In the genomic region with DNA sequence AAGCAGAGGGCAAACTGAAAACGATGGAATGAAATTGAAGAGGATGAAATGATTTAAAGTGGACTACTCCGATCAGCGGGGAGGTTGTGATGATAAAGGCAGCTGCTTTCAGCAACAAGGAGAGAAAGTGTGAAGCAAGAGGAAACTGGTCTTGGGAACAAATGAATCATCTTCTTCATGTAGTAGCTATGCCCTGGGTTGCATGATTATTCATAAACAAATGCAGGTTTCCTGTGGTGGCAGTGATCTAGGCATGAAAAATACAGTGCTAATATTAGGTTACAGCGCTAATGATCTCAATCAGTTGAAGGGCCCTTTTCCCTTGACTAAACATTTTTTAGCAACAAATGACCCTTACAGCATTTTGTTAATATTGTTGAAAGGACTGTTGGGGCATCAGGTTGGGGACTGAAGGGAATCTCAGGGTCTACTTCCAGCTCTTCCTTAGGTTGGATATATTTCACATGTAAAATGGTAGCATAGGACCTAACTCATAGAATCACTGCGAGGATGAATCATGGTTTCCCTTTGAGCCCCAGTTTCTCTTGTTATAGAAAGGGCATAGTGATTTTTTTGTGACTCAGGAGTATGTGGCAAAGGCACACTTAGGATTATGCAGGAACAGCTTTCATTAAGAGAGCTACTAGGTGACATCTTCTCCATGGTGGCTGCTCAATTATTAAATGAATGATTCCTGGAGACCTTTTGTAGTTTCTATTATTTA, we compare ENCODE assay signal across 8 cellular contexts. TPM values are rescaled to one million over a fixed set of nuclear protein-coding genes. Genes with fewer than 3 reads are reported as not detected.
A peak's percentile ranks its signal among the peaks of the same experiment; 100 is the strongest.
DNase-seq lines count a peak whose midpoint lies in the region; ATAC-seq and TF ChIP-seq lines count a peak whose summit lies in the region.

No MANE protein-coding gene starts in this region.

- no peak for TF ChIP-seq CTCF in gastroesophageal sphincter (IDR thresholded peaks at IDR 0.05)
- no peak for TF ChIP-seq CTCF in transverse colon (IDR thresholded peaks at IDR 0.05)

- H3K27me3 ChIP-seq in gastroesophageal sphincter (no peaks in the 10 kb centered on the region), transverse colon (no peaks in the 10 kb centered on the region)

- H3K4me3 Mint-ChIP-seq in activated naive CD4-positive, alpha-beta T cell treated with anti-CD3 and anti-CD28 coated beads for 36 hours = peak overlapping the region; percentile 35
- peak overlapping the region; percentile 54 for H3K4me3 Mint-ChIP-seq in activated CD4-positive, alpha-beta memory T cell treated with anti-CD3 and anti-CD28 coated beads for 36 hours

- peaks cover 3% of the 10 kb centered on the region for H3K9me3 Mint-ChIP-seq in activated naive CD4-positive, alpha-beta T cell treated with anti-CD3 and anti-CD28 coated beads for 36 hours
- H3K9me3 Mint-ChIP-seq in activated CD4-positive, alpha-beta memory T cell treated with anti-CD3 and anti-CD28 coated beads for 36 hours = peaks cover 4% of the 10 kb centered on the region

- TF ChIP-seq EP300 in gastroesophageal sphincter (IDR thresholded peaks at IDR 0.05) (no peak), transverse colon (IDR thresholded peaks at IDR 0.05; ENCODE audit: low read depth) (no peak)

- H3K27ac Mint-ChIP-seq in activated naive CD4-positive, alpha-beta T cell treated with anti-CD3 and anti-CD28 coated beads for 36 hours = peak overlapping the region; percentile 33
- peak overlapping the region; percentile 65 for H3K27ac Mint-ChIP-seq in activated CD4-positive, alpha-beta memory T cell treated with anti-CD3 and anti-CD28 coated beads for 36 hours

- H3K27ac ChIP-seq in gastroesophageal sphincter = peak overlapping the region in 3 of 4 donors; percentile 4 to 100 (median 98)
- no peak overlapping the region for H3K27ac ChIP-seq in transverse colon

- intact Hi-C loops in activated naive CD4-positive, alpha-beta T cell treated with anti-CD3 and anti-CD28 coated beads for 36 hours (cut with micrococcal nuclease) = loop anchor here (1.0 to 5.0 kb wide), 6 partner anchors 107 to 497 kb away; partner anchors contain the start of genes KTI12, NRDC and TUT4
- intact Hi-C loops in activated CD4-positive, alpha-beta memory T cell treated with anti-CD3 and anti-CD28 coated beads for 36 hours (cut with micrococcal nuclease) = loop anchor here (1.0 to 10.0 kb wide), 8 partner anchors 70 to 547 kb away; partner anchors contain the start of genes BTF3L4, CC2D1B, ORC1 and PRPF38A
- intact Hi-C loops in transverse colon (cut with DNase I; ENCODE audit: low total_unique reads) = no loop called here

- POLR2A ChIA-PET in activated CD4-positive, alpha-beta memory T cell treated with anti-CD3 and anti-CD28 coated beads for 36 hours (lab: Charles Lee) = interaction anchor here (0.6 to 1.1 kb wide), 5 partner anchors 28 to 493 kb away, joined by 3 to 5 read pairs (median 3); partner anchors contain the start of genes BTF3L4, SHISAL2A and TXNDC12

- peaks cover 36% of the 10 kb centered on the region for H3K4me1 Mint-ChIP-seq in activated naive CD4-positive, alpha-beta T cell treated with anti-CD3 and anti-CD28 coated beads for 36 hours (ENCODE audit: low read depth)
- H3K4me1 Mint-ChIP-seq in activated CD4-positive, alpha-beta memory T cell treated with anti-CD3 and anti-CD28 coated beads for 36 hours (ENCODE audit: low read depth) = peaks cover 37% of the 10 kb centered on the region

- WGBS in gastroesophageal sphincter (ENCODE audit: low coverage in 1 of 2), 2 donors = 69 to 77% methylated on average over 4 to 5 of the region's 5 CpGs
- 61 to 75% methylated on average over 5 of the region's 5 CpGs for WGBS in transverse colon (ENCODE audit: low coverage in 1 of 2), 2 donors

- peak; percentile 46 for ATAC-seq in HG03342 (IDR thresholded peaks at IDR 0.05; ENCODE audit: unreplicated experiment)
- ATAC-seq in gastroesophageal sphincter = no peak
- ATAC-seq in HG02588 (IDR thresholded peaks at IDR 0.05; ENCODE audit: unreplicated experiment) = no peak

- H3K9me3 ChIP-seq in gastroesophageal sphincter = no peaks in the 10 kb centered on the region
- H3K9me3 ChIP-seq in transverse colon = no peaks in the 10 kb centered on the region

- DNase-seq in activated naive CD4-positive, alpha-beta T cell treated with anti-CD3 and anti-CD28 coated beads for 36 hours = peak; percentile 58
- no peak for DNase-seq in activated naive CD4-positive, alpha-beta T cell (lab: John Stamatoyannopoulos, UW)
- DNase-seq in activated CD4-positive, alpha-beta memory T cell treated with anti-CD3 and anti-CD28 coated beads for 36 hours = peak; percentile 48
- DNase-seq in medulla oblongata (ENCODE audit: extremely low spot score) = no peak
- DNase-seq in transverse colon = no peak

- no peak for TF ChIP-seq POLR2A in gastroesophageal sphincter (IDR thresholded peaks at IDR 0.05)
- TF ChIP-seq POLR2A in transverse colon (IDR thresholded peaks at IDR 0.05) = no peak

- H3K36me3 Mint-ChIP-seq in activated naive CD4-positive, alpha-beta T cell treated with anti-CD3 and anti-CD28 coated beads for 36 hours (ENCODE audit: low read depth) = peaks cover 2% of the 10 kb centered on the region
- H3K36me3 Mint-ChIP-seq in activated CD4-positive, alpha-beta memory T cell treated with anti-CD3 and anti-CD28 coated beads for 36 hours = no peaks in the 10 kb centered on the region

- H3K4me3 ChIP-seq in gastroesophageal sphincter (no peak overlapping the region), transverse colon (no peak overlapping the region)

- CTCF ChIA-PET in activated naive CD4-positive, alpha-beta T cell treated with anti-CD3 and anti-CD28 coated beads for 36 hours (lab: Charles Lee) = interaction anchor here (0.6 to 2.2 kb wide), 8 partner anchors 13 to 264 kb away, joined by 3 to 10 read pairs (median 3); partner anchors contain the start of genes ORC1, PRPF38A and TXNDC12
- CTCF ChIA-PET in activated CD4-positive, alpha-beta memory T cell treated with anti-CD3 and anti-CD28 coated beads for 36 hours (lab: Charles Lee) = interaction anchor here (0.8 to 1.9 kb wide), 4 partner anchors 10 to 260 kb away, joined by 3 to 8 read pairs (median 3); partner anchors contain the start of gene CC2D1B

- no peaks in the 10 kb centered on the region for H3K36me3 ChIP-seq in gastroesophageal sphincter
- H3K36me3 ChIP-seq in transverse colon = no peaks in the 10 kb centered on the region

- in situ Hi-C loops in transverse colon (cut with MboI; ENCODE audit: low pct_ligation_motif_present in 1 of 4, low pct_unique_long_range_greater_than_20kb in 1 of 4, low sequenced_read_pairs in 3 of 4) = loop anchor here (5.0 to 25.0 kb wide), 4 partner anchors 145 to 547 kb away; partner anchors contain the start of gene COA7 (in 4 of the 4)

- peaks cover 5 to 41% (median 9%) of the 10 kb centered on the region in 3 donors for H3K4me1 ChIP-seq in gastroesophageal sphincter
- H3K4me1 ChIP-seq in transverse colon = peaks cover 0 to 33% (median 15%) of the 10 kb centered on the region in 4 donors

- H3K27me3 Mint-ChIP-seq in activated naive CD4-positive, alpha-beta T cell treated with anti-CD3 and anti-CD28 coated beads for 36 hours (ENCODE audit: low read depth) = no peaks in the 10 kb centered on the region
- peaks cover 3% of the 10 kb centered on the region for H3K27me3 Mint-ChIP-seq in activated CD4-positive, alpha-beta memory T cell treated with anti-CD3 and anti-CD28 coated beads for 36 hours

RNA-seq across cellular contexts. Expression of gene ZFYVE9, which starts 1.9 kb away (rescaled TPM):
- 1 to 10 TPM; 3.0 to 3.5 TPM for total RNA-seq in activated naive CD4-positive, alpha-beta T cell treated with anti-CD3 and anti-CD28 coated beads for 36 hours
- total RNA-seq in activated CD4-positive, alpha-beta memory T cell treated with anti-CD3 and anti-CD28 coated beads for 36 hours = 1 to 10 TPM; 2.6 to 2.9 TPM
- total RNA-seq in gastroesophageal sphincter (10 to 100 TPM; 36.4 to 79.9 (median 40.4) TPM), transverse colon (10 to 100 TPM; 22.8 to 37.0 (median 28.2) TPM)

Comparison
In these comparisons a context has a peak if more than half of its experiments do, and no peak if none do; other contexts are left out.
1. DNase-seq: peak in activated naive CD4-positive, alpha-beta T cell treated with anti-CD3 and anti-CD28 coated beads for 36 hours (single experiment) and activated CD4-positive, alpha-beta memory T cell treated with anti-CD3 and anti-CD28 coated beads for 36 hours (single experiment); none in activated naive CD4-positive, alpha-beta T cell (0 of 4), medulla oblongata (single experiment) and transverse colon (single experiment).
2. H3K27ac ChIP-seq: peak in gastroesophageal sphincter (3 of 4); none in transverse colon (0 of 4).
3. RNA of gene ZFYVE9, which starts 1.9 kb away (total RNA-seq): 36.4 to 79.9 TPM in gastroesophageal sphincter and 22.8 to 37.0 TPM in transverse colon; 3.0 to 3.5 TPM in activated naive CD4-positive, alpha-beta T cell treated with anti-CD3 and anti-CD28 coated beads for 36 hours and 2.6 to 2.9 TPM in activated CD4-positive, alpha-beta memory T cell treated with anti-CD3 and anti-CD28 coated beads for 36 hours; every median in the first group is over 4 times any median in the second.